Comparison of ENCODE assay signal across 10 cellular contexts in the genomic region with DNA sequence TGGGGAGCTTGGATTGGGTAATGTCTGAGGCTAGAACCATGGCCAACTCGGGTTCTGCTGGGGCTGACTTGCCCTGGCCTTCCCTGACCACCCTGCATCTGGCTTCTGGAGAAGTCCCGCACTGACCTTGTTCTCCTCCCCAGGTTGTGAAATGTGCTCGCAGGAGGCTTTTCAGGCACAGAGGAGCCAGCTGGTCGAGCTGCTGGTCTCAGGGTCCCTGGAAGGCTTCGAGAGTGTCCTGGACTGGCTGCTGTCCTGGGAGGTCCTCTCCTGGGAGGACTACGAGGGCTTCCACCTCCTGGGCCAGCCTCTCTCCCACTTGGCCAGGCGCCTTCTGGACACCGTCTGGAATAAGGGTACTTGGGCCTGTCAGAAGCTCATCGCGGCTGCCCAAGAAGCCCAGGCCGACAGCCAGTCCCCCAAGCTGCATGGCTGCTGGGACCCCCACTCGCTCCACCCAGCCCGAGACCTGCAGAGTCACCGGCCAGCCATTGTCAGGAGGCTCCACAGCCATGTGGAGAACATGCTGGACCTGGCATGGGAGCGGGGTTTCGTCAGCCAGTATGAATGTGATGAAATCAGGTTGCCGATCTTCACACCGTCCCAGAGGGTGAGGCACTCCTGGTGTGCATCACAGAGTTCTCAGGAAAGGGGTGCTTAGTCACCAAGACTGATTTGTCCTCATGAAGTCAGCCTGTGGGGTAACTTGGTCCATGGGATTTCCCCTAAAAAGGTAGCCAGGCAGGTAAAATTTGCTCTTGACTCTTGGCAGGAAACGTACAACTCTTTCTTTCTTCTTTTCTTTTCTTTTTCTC. TPM values are rescaled to one million over a fixed set of nuclear protein-coding genes. Genes with fewer than 3 reads are reported as not detected.
A peak's percentile ranks its signal among the peaks of the same experiment; 100 is the strongest.
DNase-seq lines count a peak whose midpoint lies in the region; ATAC-seq, FAIRE-seq and TF ChIP-seq lines count a peak whose summit lies in the region.
"Had no signal": no experiment of that assay in that cellular context is flagged by ENCODE, and none has a peak within 500 bp of the region (broad histone marks: within the 10 kb centered on the region; RNA-seq: fewer than 3 reads in every experiment).

No MANE protein-coding gene starts in this region.

- H3K4me1 Mint-ChIP-seq in activated CD4-positive, alpha-beta T cell treated with anti-CD3 and anti-CD28 coated beads, Interleukin-2, amount 10 ng/mL, durations not matched to agents 7 days and 5 days: peaks cover 53% of the 10 kb centered on the region
- peaks cover 68% of the 10 kb centered on the region for H3K4me1 Mint-ChIP-seq in stimulated activated memory B cell treated with anti-CD40 and anti-IgM and Interleukin-4, amounts not matched to agents 10 μg/mL and 1 μg/mL and 100 μg/mL, for 72 hours

- no peak overlapping the region for H3K4me3 Mint-ChIP-seq in activated CD4-positive, alpha-beta T cell treated with anti-CD3 and anti-CD28 coated beads, Interleukin-2, amount 10 ng/mL, durations not matched to agents 7 days and 5 days
- H3K4me3 Mint-ChIP-seq in stimulated activated memory B cell treated with anti-CD40 and anti-IgM and Interleukin-4, amounts not matched to agents 10 μg/mL and 1 μg/mL and 100 μg/mL, for 72 hours: peak overlapping the region; percentile 5

- TF ChIP-seq CTCF in D721Med (IDR thresholded peaks at IDR 0.05; ENCODE audit: insufficient read depth, missing control alignments): no peak

- H3K36me3 Mint-ChIP-seq in activated CD4-positive, alpha-beta T cell treated with anti-CD3 and anti-CD28 coated beads, Interleukin-2, amount 10 ng/mL, durations not matched to agents 7 days and 5 days (ENCODE audit: low read depth): peaks cover 28% of the 10 kb centered on the region
- peaks cover 9% of the 10 kb centered on the region for H3K36me3 Mint-ChIP-seq in stimulated activated memory B cell treated with anti-CD40 and anti-IgM and Interleukin-4, amounts not matched to agents 10 μg/mL and 1 μg/mL and 100 μg/mL, for 72 hours

- peak; percentile 55 for DNase-seq in activated CD4-positive, alpha-beta T cell treated with anti-CD3 and anti-CD28 coated beads for 24 hours (ENCODE audit: low read depth in 2 of 2)
- no peak for DNase-seq in activated CD4-positive, alpha-beta T cell treated with anti-CD3 and anti-CD28 coated beads, Interleukin-2, amount 10 ng/mL, durations not matched to agents 7 days and 5 days
- peak; percentile 83 for DNase-seq in activated CD8-positive, alpha-beta memory T cell treated with anti-CD3 and anti-CD28 coated beads, Interleukin-2, amount 50 U/mL, for 48 hours
- DNase-seq in glomerular visceral epithelial cell (ENCODE audit: extremely low spot score): peak; percentile 8
- DNase-seq in D721Med (ENCODE audit: insufficient read length, low spot score): no peak

- H3K9me3 Mint-ChIP-seq in activated CD4-positive, alpha-beta T cell treated with anti-CD3 and anti-CD28 coated beads, Interleukin-2, amount 10 ng/mL, durations not matched to agents 7 days and 5 days: peaks cover 12% of the 10 kb centered on the region
- H3K9me3 Mint-ChIP-seq in stimulated activated memory B cell treated with anti-CD40 and anti-IgM and Interleukin-4, amounts not matched to agents 10 μg/mL and 1 μg/mL and 100 μg/mL, for 72 hours: peaks cover 2% of the 10 kb centered on the region

- peak; percentile 62 for ATAC-seq in stimulated activated memory B cell treated with anti-CD40 and anti-IgM and Interleukin-4, amounts not matched to agents 10 μg/mL and 1 μg/mL and 100 μg/mL, for 72 hours
- ATAC-seq in HG02870 (IDR thresholded peaks at IDR 0.05; ENCODE audit: unreplicated experiment): no peak
- ATAC-seq in GM18519 (IDR thresholded peaks at IDR 0.05; ENCODE audit: low FRiP score, unreplicated experiment): no peak

- peaks cover 2% of the 10 kb centered on the region for H3K27me3 Mint-ChIP-seq in activated CD4-positive, alpha-beta T cell treated with anti-CD3 and anti-CD28 coated beads, Interleukin-2, amount 10 ng/mL, durations not matched to agents 7 days and 5 days
- H3K27me3 Mint-ChIP-seq in stimulated activated memory B cell treated with anti-CD40 and anti-IgM and Interleukin-4, amounts not matched to agents 10 μg/mL and 1 μg/mL and 100 μg/mL, for 72 hours: no peaks in the 10 kb centered on the region

- POLR2A ChIA-PET in activated CD4-positive, alpha-beta T cell treated with anti-CD3 and anti-CD28 coated beads, Interleukin-2, amount 10 ng/mL, durations not matched to agents 7 days and 5 days (lab: Charles Lee): no interaction called here

- CTCF ChIA-PET in activated CD4-positive, alpha-beta T cell treated with anti-CD3 and anti-CD28 coated beads, Interleukin-2, amount 10 ng/mL, durations not matched to agents 7 days and 5 days (lab: Charles Lee): interaction anchor here (0.6 to 4.7 kb wide), 5 partner anchors 9 to 47 kb away, joined by 3 to 15 read pairs (median 4); no protein-coding TSS in a partner anchor

- FAIRE-seq in D721Med (lab: Jason Lieb, UNC): no peak
- FAIRE-seq: A549 had no signal

- no peak overlapping the region for H3K27ac Mint-ChIP-seq in activated CD4-positive, alpha-beta T cell treated with anti-CD3 and anti-CD28 coated beads, Interleukin-2, amount 10 ng/mL, durations not matched to agents 7 days and 5 days
- H3K27ac Mint-ChIP-seq in stimulated activated memory B cell treated with anti-CD40 and anti-IgM and Interleukin-4, amounts not matched to agents 10 μg/mL and 1 μg/mL and 100 μg/mL, for 72 hours: peak overlapping the region; percentile 90

RNA-seq across cellular contexts. Expression of gene NOD2, which starts 6.1 kb away (rescaled TPM):
- total RNA-seq in activated CD4-positive, alpha-beta T cell treated with anti-CD3 and anti-CD28 coated beads, Interleukin-2, amount 10 ng/mL, durations not matched to agents 7 days and 5 days: 1 to 10 TPM; 3.3 to 3.8 TPM
- total RNA-seq: SK-MEL-5 had no signal

RNA-seq across cellular contexts. Expression of gene SNX20, which starts 18.4 kb away (rescaled TPM):
- 10 to 100 TPM; 83.9 to 98.5 TPM for total RNA-seq in activated CD4-positive, alpha-beta T cell treated with anti-CD3 and anti-CD28 coated beads, Interleukin-2, amount 10 ng/mL, durations not matched to agents 7 days and 5 days
- total RNA-seq: SK-MEL-5 had no signal

RNA-seq across cellular contexts. Expression of gene CYLD, which starts 42.3 kb away (rescaled TPM):
- 100 to 1,000 TPM; 200 to 222 TPM for total RNA-seq in activated CD4-positive, alpha-beta T cell treated with anti-CD3 and anti-CD28 coated beads, Interleukin-2, amount 10 ng/mL, durations not matched to agents 7 days and 5 days

Comparison
In these comparisons a context has a peak if more than half of its experiments do, and no peak if none do; other contexts are left out.
1. DNase-seq: peak in activated CD4-positive, alpha-beta T cell treated with anti-CD3 and anti-CD28 coated beads for 24 hours (2 of 2), activated CD8-positive, alpha-beta memory T cell treated with anti-CD3 and anti-CD28 coated beads, Interleukin-2, amount 50 U/mL, for 48 hours (single experiment) and glomerular visceral epithelial cell (single experiment); none in activated CD4-positive, alpha-beta T cell treated with anti-CD3 and anti-CD28 coated beads, Interleukin-2, amount 10 ng/mL, durations not matched to agents 7 days and 5 days (single experiment) and D721Med (single experiment).